13 cellular contexts compared by ENCODE assay signal in genomic region chr7:120441850-120442249, GRCh38.
A peak's percentile ranks its signal among the peaks of the same experiment; 100 is the strongest.
DNase-seq lines count a peak whose midpoint lies in the region; ATAC-seq and TF ChIP-seq lines count a peak whose summit lies in the region.
"Had no signal": no experiment of that assay in that cellular context is flagged by ENCODE, and none has a peak within 500 bp of the region (broad histone marks: within the 10 kb centered on the region; RNA-seq: fewer than 3 reads in every experiment).

No MANE protein-coding gene starts in this region.

- ATAC-seq in GM18505 (IDR thresholded peaks at IDR 0.05; ENCODE audit: unreplicated experiment) = peak; percentile 84
- ATAC-seq in GM19467 (IDR thresholded peaks at IDR 0.05; ENCODE audit: unreplicated experiment) = peak; percentile 94
- peak; percentile 88 for ATAC-seq in HG02852 (IDR thresholded peaks at IDR 0.05; ENCODE audit: unreplicated experiment)
- peak; percentile 84 for ATAC-seq in HG03442 (IDR thresholded peaks at IDR 0.05; ENCODE audit: unreplicated experiment)

- no peak for TF ChIP-seq POLR2A in GM18505 (IDR thresholded peaks at IDR 0.05; ENCODE audit: borderline replicate concordance, extremely low read depth, insufficient read depth, insufficient read length)

- H3K4me3 ChIP-seq in ascending aorta (no peak overlapping the region), HAP-1 (no peak overlapping the region)

- in situ Hi-C loops in HAP-1 (cut with MboI; ENCODE audit: low sequenced_read_pairs) = no loop called here

- H3K27ac ChIP-seq in ascending aorta = no peak overlapping the region

- DNase-seq in SKM-1 treated with dmso at 0.1 percent for 144 hours (lab: John Stamatoyannopoulos, UW; ENCODE audit: unreplicated experiment) = no peak
- no peak for DNase-seq in stimulated activated naive CD4-positive, alpha-beta T cell treated with Interleukin-2 at 50 U/mL for 16 hours (lab: John Stamatoyannopoulos, UW)
- DNase-seq in ascending aorta (ENCODE audit: low spot score in 2 of 2) = no peak
- no peak for DNase-seq in HAP-1 (ENCODE audit: low spot score in 2 of 2)
- DNase-seq: amygdala, HCEC 1CT, immature natural killer cell, Kasumi-1, NCI-H2107 had no signal

- H3K4me1 ChIP-seq in ascending aorta (no peaks in the 10 kb centered on the region), HAP-1 (no peaks in the 10 kb centered on the region)

- intact Hi-C loops in ascending aorta (cut with DNase I) = no loop called here

- H3K36me3 ChIP-seq in ascending aorta (no peaks in the 10 kb centered on the region), HAP-1 (replicated peaks) (no peaks in the 10 kb centered on the region)

- no peaks in the 10 kb centered on the region for H3K27me3 ChIP-seq in ascending aorta
- H3K27me3 ChIP-seq in HAP-1 (ENCODE audit: low read depth) = no peaks in the 10 kb centered on the region

- no peaks in the 10 kb centered on the region for H3K9me3 ChIP-seq in ascending aorta
- H3K9me3 ChIP-seq in HAP-1 = no peaks in the 10 kb centered on the region

- TF ChIP-seq CTCF in ascending aorta (IDR thresholded peaks at IDR 0.05) = no peak
